ENCODE assay signal across 8 cellular contexts in the genomic region with DNA sequence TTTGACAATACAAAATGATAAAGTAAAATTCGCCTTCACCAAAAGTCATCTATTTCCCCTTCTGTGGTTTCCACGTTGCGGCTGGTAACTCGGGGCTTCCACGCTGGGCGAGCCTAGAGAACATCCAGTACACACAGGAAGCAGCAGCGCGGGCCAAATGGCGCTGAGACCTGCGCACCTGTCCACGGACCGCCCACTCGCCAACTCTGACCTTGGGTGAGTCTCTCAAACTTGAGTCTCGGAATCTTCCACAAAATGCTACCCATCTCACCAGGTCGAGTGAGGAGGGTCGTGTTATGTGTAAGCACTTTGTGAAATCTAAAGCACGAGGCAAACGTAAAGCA. TPM values are rescaled to one million over a fixed set of nuclear protein-coding genes. Genes with fewer than 3 reads are reported as not detected.
A peak's percentile ranks its signal among the peaks of the same experiment; 100 is the strongest.
DNase-seq lines count a peak whose midpoint lies in the region; ATAC-seq and TF ChIP-seq lines count a peak whose summit lies in the region.

No MANE protein-coding gene starts in this region.

- H3K27ac Mint-ChIP-seq in MCF 10A (ENCODE audit: low read depth, unreplicated experiment), result no peak overlapping the region

- H3K9me3 ChIP-seq in right lobe of liver, result no peaks in the 10 kb centered on the region

- peak overlapping the region; percentile 76 for H3K4me3 ChIP-seq in LNCaP clone FGC (ENCODE audit: low read depth, low read length)
- peak overlapping the region; percentile 71 to 86 (median 72) for H3K4me3 ChIP-seq in right lobe of liver

- H3K4me1 Mint-ChIP-seq in MCF 10A (ENCODE audit: insufficient read depth, unreplicated experiment), result peaks cover 30% of the 10 kb centered on the region

- H3K4me3 Mint-ChIP-seq in MCF 10A (ENCODE audit: unreplicated experiment), result no peak overlapping the region

- H3K36me3 Mint-ChIP-seq in MCF 10A (ENCODE audit: insufficient read depth, unreplicated experiment), result peaks cover 9% of the 10 kb centered on the region

- DNase-seq in GM03348 (ENCODE audit: low spot score) (peak; percentile 4), LNCaP clone FGC (ENCODE audit: low read depth) (no peak), T-helper 9 cell (peak; percentile 54), MCF 10A (ENCODE audit: unreplicated experiment) (peak; percentile 66), right lobe of liver (peak; percentile 63 to 75 (median 67)), sciatic nerve (ENCODE audit: low spot score) (no peak)
- peak; percentile 81 for DNase-seq in stimulated activated CD8-positive, alpha-beta memory T cell treated with anti-CD3 and anti-CD28 coated beads, Interleukin-4, amount 100 ng/mL, for 48 hours

- TF ChIP-seq CTCF in LNCaP clone FGC (IDR thresholded peaks at IDR 0.05; ENCODE audit: control insufficient read depth, extremely low read depth, insufficient read depth), result no peak
- TF ChIP-seq CTCF in MCF 10A (IDR thresholded peaks at IDR 0.05; ENCODE audit: unreplicated experiment), result no peak
- TF ChIP-seq CTCF in right lobe of liver (IDR thresholded peaks at IDR 0.05), result no peak

- H3K27me3 ChIP-seq in right lobe of liver, result no peaks in the 10 kb centered on the region

- POLR2A ChIA-PET in MCF 10A (lab: Yijun Ruan, JAX), result interaction anchor here (0.8 to 3.8 kb wide), 18 partner anchors 12 to 488 kb away, joined by 3 to 22 read pairs (median 5); a partner anchor contains a TSS

- ATAC-seq in GM21786 (IDR thresholded peaks at IDR 0.05; ENCODE audit: unreplicated experiment) (peak; percentile 20), right lobe of liver (peak; percentile 46 to 57 (median 55)), sciatic nerve (no peak)

- TSS peak; percentile 64 for BruUV-seq in MCF 10A (replicated peaks; lab: Mats Ljungman, UMichigan)

- peaks cover 0 to 3% (median 0%) of the 10 kb centered on the region in 4 donors for H3K36me3 ChIP-seq in right lobe of liver

- peak overlapping the region in 1 of 3 donors; percentile 37 for H3K27ac ChIP-seq in right lobe of liver

- no peaks in the 10 kb centered on the region for H3K9me3 Mint-ChIP-seq in MCF 10A (ENCODE audit: unreplicated experiment)

- H3K27me3 Mint-ChIP-seq in MCF 10A (ENCODE audit: insufficient read depth, unreplicated experiment), result no peaks in the 10 kb centered on the region

- TF ChIP-seq POLR2A in right lobe of liver (IDR thresholded peaks at IDR 0.05), result no peak

- WGBS in right lobe of liver (ENCODE audit: insufficient coverage, low coverage, low lambda C conversion rate, missing lambda C conversion rate), result under 1% methylated on average over 13 of the region's 18 CpGs

- H3K4me1 ChIP-seq in right lobe of liver, result peaks cover 0 to 13% (median 0%) of the 10 kb centered on the region in 4 donors

- intact Hi-C loops in MCF 10A (cut with micrococcal nuclease), result loop anchor here (1.0 to 10.0 kb wide), 2 partner anchors 145 to 485 kb away; no protein-coding TSS in a partner anchor
- intact Hi-C loops in right lobe of liver (cut with DNase I), result no loop called here
- intact Hi-C loops in sciatic nerve (cut with DNase I), result no loop called here

- CTCF ChIA-PET in MCF 10A (lab: Yijun Ruan, JAX), result interaction anchor here (0.6 to 5.8 kb wide), 11 partner anchors 9 to 561 kb away, joined by 3 to 59 read pairs (median 5); no protein-coding TSS in a partner anchor

RNA-seq across cellular contexts. Expression of a gene that starts 0.8 kb away (rescaled TPM):
- total RNA-seq in MCF 10A (2022), result 28.4 and 38.6 TPM in 2 replicates
- 1 to 10 TPM; 2.3 to 6.0 (median 4.3) TPM for total RNA-seq in right lobe of liver
- total RNA-seq in sciatic nerve, result 15.3 TPM

RNA-seq across cellular contexts. Expression of a gene that starts 57.7 kb away (rescaled TPM):
- total RNA-seq in MCF 10A (2022) (0.37 and 0.42 TPM in 2 replicates), right lobe of liver (1 to 10 TPM in 1 of 6 experiments, under 1 TPM in 5; 0.12 to 1.9 (median 0.49) TPM), sciatic nerve (1.0 TPM)

Comparison
In these comparisons a context has a peak if more than half of its experiments do, and no peak if none do; other contexts are left out.
1. DNase-seq: peak in GM03348 (single experiment), T-helper 9 cell (single experiment), MCF 10A (single experiment), right lobe of liver (3 of 3) and stimulated activated CD8-positive, alpha-beta memory T cell treated with anti-CD3 and anti-CD28 coated beads, Interleukin-4, amount 100 ng/mL, for 48 hours (single experiment); none in LNCaP clone FGC (single experiment) and sciatic nerve (single experiment).